8 cellular contexts compared by ENCODE assay signal in genomic region chr11:76379811-76380160, GRCh38. TPM values are rescaled to one million over a fixed set of nuclear protein-coding genes. Genes with fewer than 3 reads are reported as not detected.
A peak's percentile ranks its signal among the peaks of the same experiment; 100 is the strongest.
DNase-seq lines count a peak whose midpoint lies in the region; ATAC-seq and TF ChIP-seq lines count a peak whose summit lies in the region.

No MANE protein-coding gene starts in this region.

- peaks cover 41 to 43% of the 10 kb centered on the region in 2 donors for H3K4me1 ChIP-seq in gastrocnemius medialis

- DNase-seq in GM12864 (ENCODE audit: low read depth) (no peak), T-cell (no peak), foreskin fibroblast (no peak), gastrocnemius medialis (no peak), 8988T (no peak), SHP77 treated with DMSO at 0.1 percent for 48 hours (lab: John Stamatoyannopoulos, UW) (no peak)
- DNase-seq in activated CD4-positive, CD25-positive, alpha-beta regulatory T cell (lab: John Stamatoyannopoulos, UW), result no peak

- peak overlapping the region; percentile 88 to 95 (median 92) for H3K4me3 Mint-ChIP-seq in T-cell

- no peaks in the 10 kb centered on the region for H3K27me3 Mint-ChIP-seq in T-cell

- H3K4me3 ChIP-seq in GM12864 (ENCODE audit: low read depth, low read length) (peak overlapping the region; percentile 76), foreskin fibroblast (ENCODE audit: low read depth in 1 of 2, low read length in 2 of 2) (peak overlapping the region; percentile 58 to 96), gastrocnemius medialis (peak overlapping the region; percentile 64 to 92 (median 75))

- peak overlapping the region; percentile 72 to 90 (median 83) for H3K27ac ChIP-seq in gastrocnemius medialis

- H3K4me1 Mint-ChIP-seq in T-cell, result peaks cover 74 to 79% (median 78%) of the 10 kb centered on the region in 3 donors

- H3K9me3 ChIP-seq in gastrocnemius medialis, result no peaks in the 10 kb centered on the region

- H3K36me3 Mint-ChIP-seq in T-cell, result no peaks in the 10 kb centered on the region

- no peaks in the 10 kb centered on the region for H3K27me3 ChIP-seq in gastrocnemius medialis

- H3K9me3 Mint-ChIP-seq in T-cell, result no peaks in the 10 kb centered on the region

- no peak for ATAC-seq in T-cell (replicated peaks in 1 of 4)
- ATAC-seq in gastrocnemius medialis, result no peak
- no peak for ATAC-seq in HG03280 (IDR thresholded peaks at IDR 0.05; ENCODE audit: unreplicated experiment)

- CTCF ChIA-PET in T-cell (lab: Charles Lee), result interaction anchor here in 1 of 2 donors (0.5 kb wide), 1 partner anchor 19 kb away, joined by 4 read pairs; no protein-coding TSS in a partner anchor

- no peak for TF ChIP-seq POLR2A in gastrocnemius medialis (IDR thresholded peaks at IDR 0.05)

- H3K27ac Mint-ChIP-seq in T-cell, result peak overlapping the region; percentile 87 to 89

- in situ Hi-C loops in gastrocnemius medialis (cut with MboI; ENCODE audit: low sequenced_read_pairs in 4 of 4), result loop anchor here in 1 of 4 donors (5.0 kb wide), 1 partner anchor 63 kb away; no protein-coding TSS in a partner anchor

- no peaks in the 10 kb centered on the region for H3K36me3 ChIP-seq in gastrocnemius medialis

- intact Hi-C loops in gastrocnemius medialis (cut with DNase I; ENCODE audit: low total_unique reads), result no loop called here

- POLR2A ChIA-PET in T-cell (lab: Charles Lee), result no interaction called here

- no peak for TF ChIP-seq CTCF in GM12864 (IDR thresholded peaks at IDR 0.05; ENCODE audit: low read depth, low read length, missing control alignments)
- no peak for TF ChIP-seq CTCF in foreskin fibroblast (IDR thresholded peaks at IDR 0.05; ENCODE audit: low read depth, low read length)
- no peak for TF ChIP-seq CTCF in gastrocnemius medialis (IDR thresholded peaks at IDR 0.05 in 4 of 5, conservative IDR thresholded peaks at IDR 0.05 in 1 of 5)

RNA-seq across cellular contexts. Expression of gene THAP12, which starts 1.1 kb away (rescaled TPM):
- total RNA-seq in T-cell (10 to 100 TPM; 41.0 to 51.3 (median 49.0) TPM), gastrocnemius medialis (10 to 100 TPM; 24.5 to 35.3 (median 30.2) TPM)

RNA-seq across cellular contexts. Expression of gene GVQW3, which starts 1.3 kb away (rescaled TPM):
- total RNA-seq in T-cell, result 1 to 10 TPM; 4.1 to 8.3 (median 5.9) TPM
- total RNA-seq in gastrocnemius medialis, result under 1 TPM; 0.07 to 0.70 (median 0.33) TPM
